In genomic region chr4:27001398-27002164, GRCh38 we compare ENCODE assay signal across 1 cellular context.
TF ChIP-seq lines count a peak whose summit lies in the region.

No MANE protein-coding gene starts in this region.

TF ChIP-seq in K562, 482 proteins besides CTCF, POLR2A, EP300 and RAD21 (continued from another document):
- TF ChIP-seq, protein P1, sequence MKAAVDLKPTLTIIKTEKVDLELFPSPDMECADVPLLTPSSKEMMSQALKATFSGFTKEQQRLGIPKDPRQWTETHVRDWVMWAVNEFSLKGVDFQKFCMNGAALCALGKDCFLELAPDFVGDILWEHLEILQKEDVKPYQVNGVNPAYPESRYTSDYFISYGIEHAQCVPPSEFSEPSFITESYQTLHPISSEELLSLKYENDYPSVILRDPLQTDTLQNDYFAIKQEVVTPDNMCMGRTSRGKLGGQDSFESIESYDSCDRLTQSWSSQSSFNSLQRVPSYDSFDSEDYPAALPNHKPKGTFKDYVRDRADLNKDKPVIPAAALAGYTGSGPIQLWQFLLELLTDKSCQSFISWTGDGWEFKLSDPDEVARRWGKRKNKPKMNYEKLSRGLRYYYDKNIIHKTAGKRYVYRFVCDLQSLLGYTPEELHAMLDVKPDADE (conservative IDR thresholded peaks at IDR 0.05; ENCODE audit: control insufficient read depth, low read depth, low read length) = no peak
- TF ChIP-seq ARID2 (IDR thresholded peaks at IDR 0.05) (no peak), NCOA1 (IDR thresholded peaks at IDR 0.05; ENCODE audit: low read depth) (no peak), ZNF384 (IDR thresholded peaks at IDR 0.05; ENCODE audit: low read depth, low read length) (no peak), TEAD1 (CRISPR knock-in tag; IDR thresholded peaks at IDR 0.05) (no peak), ZC3H11A (IDR thresholded peaks at IDR 0.05; ENCODE audit: low read depth, low read length) (no peak)
